Comparison of ENCODE assay signal across 19 cellular contexts in genomic region chr1:184937729-184938128, GRCh38.
"Had no signal": no experiment of that assay in that cellular context is flagged by ENCODE, and none has a peak within 500 bp of the region (broad histone marks: within the 10 kb centered on the region; RNA-seq: fewer than 3 reads in every experiment).

No MANE protein-coding gene starts in this region.

- H3K27ac Mint-ChIP-seq: activated naive CD8-positive, alpha-beta T cell treated with anti-CD3 and anti-CD28 coated beads, Interleukin-2, amount 10 ng/mL, durations not matched to agents 7 days and 5 days; activated T-helper 1 cell treated with anti-CD3 and anti-CD28 coated beads, Interleukin-12 subunit alpha, Interleukin-12 subunit beta, Interleukin-2, Interleukin-4 antibody, amounts not matched to agents 30 ng/mL and 10 ng/mL and 1 ng/mL, durations not matched to agents 14 hours and 24 hours and 36 hours; nephron progenitor cell; stimulated activated naive CD8-positive, alpha-beta T cell treated with anti-CD3 and anti-CD28 coated beads, Interleukin-15, Interleukin-2, amounts not matched to agents 100 ng/mL and 50 ng/mL, for 24 hours; type B pancreatic cell had no signal

- ATAC-seq: esophagus mucosa, gastrocnemius medialis, left lung had no signal

- DNase-seq: activated CD4-positive, alpha-beta T cell treated with anti-CD3 and anti-CD28 coated beads for 1 hour; activated naive CD8-positive, alpha-beta T cell treated with anti-CD3 and anti-CD28 coated beads, Interleukin-2, amount 10 ng/mL, durations not matched to agents 7 days and 5 days; brain microvascular endothelial cell; effector CD4-positive, alpha-beta T cell; gastrocnemius medialis; head of caudate nucleus; left lung; nephron progenitor cell; nucleus accumbens; posterior cingulate gyrus; retina; spleen; T-helper 2 cell had no signal

- H3K4me3 Mint-ChIP-seq: activated naive CD8-positive, alpha-beta T cell treated with anti-CD3 and anti-CD28 coated beads, Interleukin-2, amount 10 ng/mL, durations not matched to agents 7 days and 5 days; activated T-helper 1 cell treated with anti-CD3 and anti-CD28 coated beads, Interleukin-12 subunit alpha, Interleukin-12 subunit beta, Interleukin-2, Interleukin-4 antibody, amounts not matched to agents 30 ng/mL and 10 ng/mL and 1 ng/mL, durations not matched to agents 14 hours and 24 hours and 36 hours; nephron progenitor cell; stimulated activated naive CD8-positive, alpha-beta T cell treated with anti-CD3 and anti-CD28 coated beads, Interleukin-15, Interleukin-2, amounts not matched to agents 100 ng/mL and 50 ng/mL, for 24 hours; type B pancreatic cell had no signal

- H3K9me3 Mint-ChIP-seq: activated T-helper 1 cell treated with anti-CD3 and anti-CD28 coated beads, Interleukin-12 subunit alpha, Interleukin-12 subunit beta, Interleukin-2, Interleukin-4 antibody, amounts not matched to agents 30 ng/mL and 10 ng/mL and 1 ng/mL, durations not matched to agents 14 hours and 24 hours and 36 hours; nephron progenitor cell had no signal

- H3K27me3 Mint-ChIP-seq: activated naive CD8-positive, alpha-beta T cell treated with anti-CD3 and anti-CD28 coated beads, Interleukin-2, amount 10 ng/mL, durations not matched to agents 7 days and 5 days; stimulated activated naive CD8-positive, alpha-beta T cell treated with anti-CD3 and anti-CD28 coated beads, Interleukin-15, Interleukin-2, amounts not matched to agents 100 ng/mL and 50 ng/mL, for 24 hours had no signal

- H3K9me3 ChIP-seq: gastrocnemius medialis, left lung, spleen, suprapubic skin had no signal

- H3K27me3 ChIP-seq: brain microvascular endothelial cell, gastrocnemius medialis, left lung, spleen, suprapubic skin had no signal

- H3K36me3 ChIP-seq: brain microvascular endothelial cell, gastrocnemius medialis, left lung, suprapubic skin had no signal

- H3K36me3 Mint-ChIP-seq: type B pancreatic cell had no signal

- H3K27ac ChIP-seq: brain microvascular endothelial cell, gastrocnemius medialis, left lung, spleen, suprapubic skin, VCaP had no signal

- H3K4me1 Mint-ChIP-seq: activated naive CD8-positive, alpha-beta T cell treated with anti-CD3 and anti-CD28 coated beads, Interleukin-2, amount 10 ng/mL, durations not matched to agents 7 days and 5 days had no signal

- H3K4me1 ChIP-seq: suprapubic skin had no signal

- H3K4me3 ChIP-seq: gastrocnemius medialis, left lung, spleen, suprapubic skin had no signal
